In the genomic region with DNA sequence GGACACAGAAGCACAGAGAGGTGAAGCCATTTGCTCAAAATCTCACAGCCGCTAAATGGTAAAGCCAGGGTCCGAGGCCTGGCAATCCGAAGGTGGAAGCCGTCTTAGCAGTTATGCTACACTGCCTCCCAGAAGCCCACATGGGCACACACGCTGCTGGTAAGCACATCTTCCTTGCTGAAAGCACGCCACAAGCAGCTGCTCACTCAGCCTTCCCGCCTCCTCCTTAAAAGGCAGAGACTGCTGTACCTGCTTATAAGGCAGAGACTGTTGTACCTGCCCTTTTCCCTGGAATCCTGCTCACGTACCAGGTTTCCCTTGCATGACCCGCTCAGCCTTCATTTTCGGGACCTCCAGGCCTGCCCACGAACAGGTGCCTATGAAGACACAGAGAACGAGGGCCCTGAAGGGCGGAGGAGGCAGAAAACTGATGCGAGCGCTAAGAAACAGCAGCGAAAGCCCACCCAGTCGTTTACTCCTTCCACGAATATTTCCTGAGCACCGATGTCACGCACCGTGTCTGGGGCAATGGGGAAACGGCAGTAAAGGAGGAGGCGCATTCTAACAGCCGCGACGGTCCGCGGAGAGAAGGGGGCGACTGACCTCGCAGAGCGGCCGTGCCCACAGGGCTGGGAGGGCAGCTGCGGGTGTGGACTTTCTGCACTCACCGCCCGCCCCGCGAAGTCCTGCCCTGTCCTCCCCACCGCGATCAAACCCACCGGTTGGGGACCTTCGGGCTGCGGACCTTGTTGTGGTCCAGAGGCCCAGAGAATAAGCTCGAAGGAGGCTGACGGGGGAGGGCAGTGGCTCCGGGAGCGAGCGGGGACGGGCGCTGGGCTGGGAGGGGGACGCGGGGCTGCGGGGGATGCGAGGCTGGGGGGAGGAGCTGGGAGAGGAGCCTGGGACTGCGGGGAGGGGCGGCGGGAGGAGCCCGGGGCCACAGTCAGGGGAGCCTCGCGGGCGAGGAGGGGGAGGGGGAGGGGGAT, we compare ENCODE assay signal across 26 cellular contexts. TPM values are rescaled to one million over a fixed set of nuclear protein-coding genes. Genes with fewer than 3 reads are reported as not detected.
DNase-seq lines count a peak whose midpoint lies in the region; ATAC-seq and TF ChIP-seq lines count a peak whose summit lies in the region.
"Had no signal": no experiment of that assay in that cellular context is flagged by ENCODE, and none has a peak within 500 bp of the region (broad histone marks: within the 10 kb centered on the region; RNA-seq: fewer than 3 reads in every experiment).

No MANE protein-coding gene starts in this region.

- no peaks in the 10 kb centered on the region for H3K4me1 ChIP-seq in lung (ENCODE audit: control insufficient read depth in 2 of 2, insufficient read depth in 2 of 2, low read length in 2 of 2)
- H3K4me1 ChIP-seq: thyroid gland had no signal

- DNase-seq in DMS 273 (lab: John Stamatoyannopoulos, UW; ENCODE audit: unreplicated experiment) (peak; percentile 28), DMS 273 treated with DMSO at 0.1 percent for 48 hours (lab: John Stamatoyannopoulos, UW) (no peak), lung (ENCODE audit: low spot score) (peak; percentile 18), NCI-H510A treated with DMSO at 0.1 percent for 48 hours (lab: John Stamatoyannopoulos, UW) (no peak), NCI-H1694 (lab: John Stamatoyannopoulos, UW) (no peak), NCI-H2081 treated with DMSO at 0.1 percent for 48 hours (lab: John Stamatoyannopoulos, UW) (no peak)
- peak; percentile 13 for DNase-seq in stimulated activated CD4-positive, alpha-beta T cell treated with anti-CD3 and anti-CD28 coated beads, Interleukin-15, amount 100 ng/mL, for 24 hours
- no peak for DNase-seq in stimulated activated CD4-positive, alpha-beta T cell treated with anti-CD3 and anti-CD28 coated beads, Interleukin-12 subunit alpha, Interleukin-12 subunit beta, amount 100 ng/mL, for 4 hours
- DNase-seq: activated CD4-positive, alpha-beta T cell treated with anti-CD3 and anti-CD28 coated beads for 48 hours; activated CD8-positive, alpha-beta memory T cell treated with anti-CD3 and anti-CD28 coated beads, Interleukin-2, amount 50 U/mL, for 48 hours; activated effector memory CD4-positive, alpha-beta T cell treated with anti-CD3 and anti-CD28 coated beads, Interleukin-2, amount 50 U/mL, for 16 hours; amygdala; CD4-positive, alpha-beta memory T cell; heart left ventricle; natural killer cell; NCI-H1105 treated with DMSO at 0.1 percent for 48 hours; SIG-M5; thyroid gland had no signal

- no peak overlapping the region for H3K4me3 ChIP-seq in lung
- H3K4me3 ChIP-seq: cardiac muscle cell, thyroid gland had no signal

- H3K27ac ChIP-seq in lung (ENCODE audit: low read depth in 1 of 2, low read length in 1 of 2), result no peak overlapping the region
- H3K27ac ChIP-seq: 22Rv1, cardiac muscle cell, heart left ventricle, thyroid gland had no signal

- WGBS in lung, 2 donors, result 84 to 89% methylated on average over 53 to 60 of the region's 60 CpGs

- TF ChIP-seq CTCF in lung (IDR thresholded peaks at IDR 0.05; ENCODE audit: control extremely low read depth, extremely low read depth), result no peak

- no peaks in the 10 kb centered on the region for H3K27me3 ChIP-seq in lung (ENCODE audit: control insufficient read depth, insufficient read depth)
- H3K27me3 ChIP-seq: cardiac muscle cell, thyroid gland had no signal

- H3K9me3 ChIP-seq in lung (ENCODE audit: control insufficient read depth in 2 of 2, insufficient read depth in 1 of 2, low read length in 1 of 2), result peaks cover 0 to under 1% of the 10 kb centered on the region in 2 donors
- H3K9me3 ChIP-seq: thyroid gland had no signal

- H3K36me3 ChIP-seq in lung (ENCODE audit: control insufficient read depth in 2 of 2, insufficient read depth in 2 of 2, low read length in 2 of 2), result no peaks in the 10 kb centered on the region
- H3K36me3 ChIP-seq: cardiac muscle cell, heart left ventricle, thyroid gland had no signal

- ATAC-seq in lung (ENCODE audit: insufficient read depth, low FRiP score), result no peak
- ATAC-seq: left lobe of liver, natural killer cell had no signal

RNA-seq across cellular contexts. Expression of gene SPATA19, which starts 12.9 kb away (rescaled TPM):
- total RNA-seq in lung, result not detected
- not detected for polyA plus RNA-seq in lung
- total RNA-seq: cardiac muscle cell; CD4-positive, alpha-beta memory T cell; dermis microvascular lymphatic vessel endothelial cell; heart left ventricle; left lobe of liver; M059J; mesothelial cell of epicardium; natural killer cell; posterior vena cava had no signal
- polyA plus RNA-seq: cardiac muscle cell; CD4-positive, alpha-beta memory T cell; heart left ventricle; IgD-negative memory B cell had no signal

Comparison
In these comparisons a context has a peak if more than half of its experiments do, and no peak if none do; other contexts are left out.
1. DNase-seq: peak in DMS 273 (single experiment), stimulated activated CD4-positive, alpha-beta T cell treated with anti-CD3 and anti-CD28 coated beads, Interleukin-15, amount 100 ng/mL, for 24 hours (single experiment) and lung (single experiment); none in DMS 273 treated with DMSO at 0.1 percent for 48 hours (single experiment), stimulated activated CD4-positive, alpha-beta T cell treated with anti-CD3 and anti-CD28 coated beads, Interleukin-12 subunit alpha, Interleukin-12 subunit beta, amount 100 ng/mL, for 4 hours (single experiment), NCI-H510A treated with DMSO at 0.1 percent for 48 hours (single experiment), NCI-H1694 (single experiment) and NCI-H2081 treated with DMSO at 0.1 percent for 48 hours (single experiment).